In the genomic region with DNA sequence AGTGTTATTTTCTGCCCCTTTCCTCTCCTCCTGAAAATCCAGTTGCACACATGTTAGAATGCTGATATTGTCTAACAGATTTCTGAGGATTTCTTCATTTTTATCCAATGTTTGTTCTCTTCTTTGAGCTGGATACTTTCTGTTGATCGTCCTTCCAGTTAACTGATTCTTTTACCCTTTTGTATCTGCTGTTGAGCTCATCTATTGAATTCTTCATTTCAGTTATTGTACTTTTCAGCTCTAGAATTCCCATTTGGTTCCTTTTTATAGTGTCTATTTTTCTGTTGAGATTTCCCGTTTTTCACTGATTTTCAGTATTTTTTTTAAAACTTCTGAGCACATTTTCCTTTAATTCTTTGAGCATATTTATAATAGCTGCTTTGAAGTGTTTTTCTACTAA, we compare ENCODE assay signal across 22 cellular contexts.
"Had no signal": no experiment of that assay in that cellular context is flagged by ENCODE, and none has a peak within 500 bp of the region (broad histone marks: within the 10 kb centered on the region; RNA-seq: fewer than 3 reads in every experiment).

No MANE protein-coding gene starts in this region.

- H3K4me3 ChIP-seq: MG63, SJSA1, SK-N-MC had no signal

- H3K9me3 ChIP-seq: MG63, SJSA1 had no signal

- DNase-seq: IMR-90, Karpas-422, KG1, MG63, NCI-H1092, NCI-H1105 treated with DMSO at 0.1 percent for 48 hours, NCI-H1436, NCI-H187, NCI-H2029, NCI-H2081 treated with DMSO at 0.1 percent for 48 hours, NCI-H2171, NCI-H226, NCI-H446, NCI-H510A, NCI-H524 treated with DMSO at 0.1 percent for 48 hours, NCI-H69, NCI-H774, Right ventricle myocardium superior, RPMI8226, SIG-M5 had no signal

- H3K27ac ChIP-seq: SJSA1, SK-N-MC had no signal

- H3K4me1 ChIP-seq: SJSA1 had no signal

- H3K36me3 ChIP-seq: MG63, SJSA1 had no signal

- H3K27me3 ChIP-seq: MG63, SJSA1 had no signal
